In the genomic region with DNA sequence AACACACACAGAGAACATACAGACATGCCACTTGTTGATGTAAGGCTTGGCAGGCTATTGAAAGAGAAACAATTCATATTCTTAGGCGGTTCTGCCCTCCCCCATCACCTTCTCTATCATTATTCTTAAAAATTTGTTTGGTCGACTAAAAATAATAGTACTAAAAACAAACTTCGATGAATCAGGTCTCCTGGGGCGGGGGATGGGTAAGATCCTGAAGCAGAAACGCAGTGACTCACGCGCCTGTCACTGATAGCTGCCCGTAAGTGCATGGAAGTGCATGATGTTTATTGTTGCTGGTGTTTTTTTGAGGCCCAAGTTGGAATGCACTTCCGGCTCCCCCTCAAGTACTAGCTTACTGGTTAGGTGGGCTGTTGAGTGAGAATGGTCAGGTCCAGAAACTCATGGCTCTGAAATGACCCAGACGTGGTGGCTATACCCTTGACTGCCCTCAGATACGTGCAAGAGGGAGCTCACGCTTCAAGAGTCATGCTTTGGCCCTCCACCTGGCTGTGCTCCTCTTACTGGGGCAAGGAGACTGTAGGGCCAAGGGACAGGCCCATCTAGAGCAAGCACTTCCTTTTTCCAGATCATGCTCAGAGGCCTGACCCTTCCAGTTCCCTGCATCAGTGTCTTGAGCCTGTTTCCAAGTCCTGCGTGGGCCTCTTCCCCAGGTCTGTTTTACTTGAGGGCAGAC, we compare ENCODE assay signal across 1 cellular context.
A peak's percentile ranks its signal among the peaks of the same experiment; 100 is the strongest.
TF ChIP-seq lines count a peak whose summit lies in the region.

No MANE protein-coding gene starts in this region.

TF ChIP-seq in K562, 482 proteins besides CTCF, POLR2A, EP300 and RAD21 (continued from another document and continues in another):
- TF ChIP-seq, protein P1, sequence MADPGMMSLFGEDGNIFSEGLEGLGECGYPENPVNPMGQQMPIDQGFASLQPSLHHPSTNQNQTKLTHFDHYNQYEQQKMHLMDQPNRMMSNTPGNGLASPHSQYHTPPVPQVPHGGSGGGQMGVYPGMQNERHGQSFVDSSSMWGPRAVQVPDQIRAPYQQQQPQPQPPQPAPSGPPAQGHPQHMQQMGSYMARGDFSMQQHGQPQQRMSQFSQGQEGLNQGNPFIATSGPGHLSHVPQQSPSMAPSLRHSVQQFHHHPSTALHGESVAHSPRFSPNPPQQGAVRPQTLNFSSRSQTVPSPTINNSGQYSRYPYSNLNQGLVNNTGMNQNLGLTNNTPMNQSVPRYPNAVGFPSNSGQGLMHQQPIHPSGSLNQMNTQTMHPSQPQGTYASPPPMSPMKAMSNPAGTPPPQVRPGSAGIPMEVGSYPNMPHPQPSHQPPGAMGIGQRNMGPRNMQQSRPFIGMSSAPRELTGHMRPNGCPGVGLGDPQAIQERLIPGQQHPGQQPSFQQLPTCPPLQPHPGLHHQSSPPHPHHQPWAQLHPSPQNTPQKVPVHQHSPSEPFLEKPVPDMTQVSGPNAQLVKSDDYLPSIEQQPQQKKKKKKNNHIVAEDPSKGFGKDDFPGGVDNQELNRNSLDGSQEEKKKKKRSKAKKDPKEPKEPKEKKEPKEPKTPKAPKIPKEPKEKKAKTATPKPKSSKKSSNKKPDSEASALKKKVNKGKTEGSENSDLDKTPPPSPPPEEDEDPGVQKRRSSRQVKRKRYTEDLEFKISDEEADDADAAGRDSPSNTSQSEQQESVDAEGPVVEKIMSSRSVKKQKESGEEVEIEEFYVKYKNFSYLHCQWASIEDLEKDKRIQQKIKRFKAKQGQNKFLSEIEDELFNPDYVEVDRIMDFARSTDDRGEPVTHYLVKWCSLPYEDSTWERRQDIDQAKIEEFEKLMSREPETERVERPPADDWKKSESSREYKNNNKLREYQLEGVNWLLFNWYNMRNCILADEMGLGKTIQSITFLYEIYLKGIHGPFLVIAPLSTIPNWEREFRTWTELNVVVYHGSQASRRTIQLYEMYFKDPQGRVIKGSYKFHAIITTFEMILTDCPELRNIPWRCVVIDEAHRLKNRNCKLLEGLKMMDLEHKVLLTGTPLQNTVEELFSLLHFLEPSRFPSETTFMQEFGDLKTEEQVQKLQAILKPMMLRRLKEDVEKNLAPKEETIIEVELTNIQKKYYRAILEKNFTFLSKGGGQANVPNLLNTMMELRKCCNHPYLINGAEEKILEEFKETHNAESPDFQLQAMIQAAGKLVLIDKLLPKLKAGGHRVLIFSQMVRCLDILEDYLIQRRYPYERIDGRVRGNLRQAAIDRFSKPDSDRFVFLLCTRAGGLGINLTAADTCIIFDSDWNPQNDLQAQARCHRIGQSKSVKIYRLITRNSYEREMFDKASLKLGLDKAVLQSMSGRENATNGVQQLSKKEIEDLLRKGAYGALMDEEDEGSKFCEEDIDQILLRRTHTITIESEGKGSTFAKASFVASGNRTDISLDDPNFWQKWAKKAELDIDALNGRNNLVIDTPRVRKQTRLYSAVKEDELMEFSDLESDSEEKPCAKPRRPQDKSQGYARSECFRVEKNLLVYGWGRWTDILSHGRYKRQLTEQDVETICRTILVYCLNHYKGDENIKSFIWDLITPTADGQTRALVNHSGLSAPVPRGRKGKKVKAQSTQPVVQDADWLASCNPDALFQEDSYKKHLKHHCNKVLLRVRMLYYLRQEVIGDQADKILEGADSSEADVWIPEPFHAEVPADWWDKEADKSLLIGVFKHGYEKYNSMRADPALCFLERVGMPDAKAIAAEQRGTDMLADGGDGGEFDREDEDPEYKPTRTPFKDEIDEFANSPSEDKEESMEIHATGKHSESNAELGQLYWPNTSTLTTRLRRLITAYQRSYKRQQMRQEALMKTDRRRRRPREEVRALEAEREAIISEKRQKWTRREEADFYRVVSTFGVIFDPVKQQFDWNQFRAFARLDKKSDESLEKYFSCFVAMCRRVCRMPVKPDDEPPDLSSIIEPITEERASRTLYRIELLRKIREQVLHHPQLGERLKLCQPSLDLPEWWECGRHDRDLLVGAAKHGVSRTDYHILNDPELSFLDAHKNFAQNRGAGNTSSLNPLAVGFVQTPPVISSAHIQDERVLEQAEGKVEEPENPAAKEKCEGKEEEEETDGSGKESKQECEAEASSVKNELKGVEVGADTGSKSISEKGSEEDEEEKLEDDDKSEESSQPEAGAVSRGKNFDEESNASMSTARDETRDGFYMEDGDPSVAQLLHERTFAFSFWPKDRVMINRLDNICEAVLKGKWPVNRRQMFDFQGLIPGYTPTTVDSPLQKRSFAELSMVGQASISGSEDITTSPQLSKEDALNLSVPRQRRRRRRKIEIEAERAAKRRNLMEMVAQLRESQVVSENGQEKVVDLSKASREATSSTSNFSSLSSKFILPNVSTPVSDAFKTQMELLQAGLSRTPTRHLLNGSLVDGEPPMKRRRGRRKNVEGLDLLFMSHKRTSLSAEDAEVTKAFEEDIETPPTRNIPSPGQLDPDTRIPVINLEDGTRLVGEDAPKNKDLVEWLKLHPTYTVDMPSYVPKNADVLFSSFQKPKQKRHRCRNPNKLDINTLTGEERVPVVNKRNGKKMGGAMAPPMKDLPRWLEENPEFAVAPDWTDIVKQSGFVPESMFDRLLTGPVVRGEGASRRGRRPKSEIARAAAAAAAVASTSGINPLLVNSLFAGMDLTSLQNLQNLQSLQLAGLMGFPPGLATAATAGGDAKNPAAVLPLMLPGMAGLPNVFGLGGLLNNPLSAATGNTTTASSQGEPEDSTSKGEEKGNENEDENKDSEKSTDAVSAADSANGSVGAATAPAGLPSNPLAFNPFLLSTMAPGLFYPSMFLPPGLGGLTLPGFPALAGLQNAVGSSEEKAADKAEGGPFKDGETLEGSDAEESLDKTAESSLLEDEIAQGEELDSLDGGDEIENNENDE (IDR thresholded peaks at IDR 0.05; ENCODE audit: low read depth, low read length), result no peak
- TF ChIP-seq RNF2 (IDR thresholded peaks at IDR 0.05) (peak; percentile 78; the same call in 1 of the 2 replicates), ZNF644 (tag; IDR thresholded peaks at IDR 0.05; ENCODE audit: low read depth) (0 out of 2 replicates have a peak, but pooled peaks have one; percentile 47), KDM4B (IDR thresholded peaks at IDR 0.05; ENCODE audit: borderline replicate concordance in 2 of 2, low read depth in 1 of 2) (no peak; a peak in 1 of 4 replicates), BHLHE40 (IDR thresholded peaks at IDR 0.05; ENCODE audit: low read length) (peak; percentile 82), FOXK2 (conservative IDR thresholded peaks at IDR 0.05 in 1 of 2, IDR thresholded peaks at IDR 0.05 in 1 of 2; ENCODE audit: low read depth in 2 of 2) (peak; percentile 77 to 87), GTF2E2 (tag; IDR thresholded peaks at IDR 0.05) (peak; percentile 69; the same call in 1 of the 2 replicates), HDAC3 (IDR thresholded peaks at IDR 0.05; ENCODE audit: borderline replicate concordance, partially characterized antibody) (peak; percentile 43), JUND (IDR thresholded peaks at IDR 0.05; ENCODE audit: borderline replicate concordance, low read depth, low read length) (peak; percentile 97), JUND (tag; IDR thresholded peaks at IDR 0.05; ENCODE audit: borderline replicate concordance, low read depth, low read length) (peak; percentile 94), NRF1 (conservative IDR thresholded peaks at IDR 0.05 in 1 of 2, IDR thresholded peaks at IDR 0.05 in 1 of 2) (peak; percentile 53 to 62), HDAC2 (IDR thresholded peaks at IDR 0.05) (0 out of 2 replicates have a peak, but pooled peaks have one; percentile 46), KLF13 (tag; IDR thresholded peaks at IDR 0.05; ENCODE audit: borderline replicate concordance, low read depth) (0 out of 2 replicates have a peak, but pooled peaks have one; percentile 25), POLR2AphosphoS5 (IDR thresholded peaks at IDR 0.05; ENCODE audit: control insufficient read depth, insufficient read depth, low read depth, low read length) (peak; percentile 30; the same call in 1 of the 2 replicates), DMBX1 (CRISPR knock-in tag; IDR thresholded peaks at IDR 0.05; ENCODE audit: borderline replicate concordance) (peak; percentile 85)
- TF ChIP-seq, protein P2, sequence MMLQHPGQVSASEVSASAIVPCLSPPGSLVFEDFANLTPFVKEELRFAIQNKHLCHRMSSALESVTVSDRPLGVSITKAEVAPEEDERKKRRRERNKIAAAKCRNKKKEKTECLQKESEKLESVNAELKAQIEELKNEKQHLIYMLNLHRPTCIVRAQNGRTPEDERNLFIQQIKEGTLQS (IDR thresholded peaks at IDR 0.05), result peak; percentile 91
- TF ChIP-seq, protein P2 (CRISPR knock-in tag; conservative IDR thresholded peaks at IDR 0.05), result peak; percentile 71
- TF ChIP-seq, protein P3, sequence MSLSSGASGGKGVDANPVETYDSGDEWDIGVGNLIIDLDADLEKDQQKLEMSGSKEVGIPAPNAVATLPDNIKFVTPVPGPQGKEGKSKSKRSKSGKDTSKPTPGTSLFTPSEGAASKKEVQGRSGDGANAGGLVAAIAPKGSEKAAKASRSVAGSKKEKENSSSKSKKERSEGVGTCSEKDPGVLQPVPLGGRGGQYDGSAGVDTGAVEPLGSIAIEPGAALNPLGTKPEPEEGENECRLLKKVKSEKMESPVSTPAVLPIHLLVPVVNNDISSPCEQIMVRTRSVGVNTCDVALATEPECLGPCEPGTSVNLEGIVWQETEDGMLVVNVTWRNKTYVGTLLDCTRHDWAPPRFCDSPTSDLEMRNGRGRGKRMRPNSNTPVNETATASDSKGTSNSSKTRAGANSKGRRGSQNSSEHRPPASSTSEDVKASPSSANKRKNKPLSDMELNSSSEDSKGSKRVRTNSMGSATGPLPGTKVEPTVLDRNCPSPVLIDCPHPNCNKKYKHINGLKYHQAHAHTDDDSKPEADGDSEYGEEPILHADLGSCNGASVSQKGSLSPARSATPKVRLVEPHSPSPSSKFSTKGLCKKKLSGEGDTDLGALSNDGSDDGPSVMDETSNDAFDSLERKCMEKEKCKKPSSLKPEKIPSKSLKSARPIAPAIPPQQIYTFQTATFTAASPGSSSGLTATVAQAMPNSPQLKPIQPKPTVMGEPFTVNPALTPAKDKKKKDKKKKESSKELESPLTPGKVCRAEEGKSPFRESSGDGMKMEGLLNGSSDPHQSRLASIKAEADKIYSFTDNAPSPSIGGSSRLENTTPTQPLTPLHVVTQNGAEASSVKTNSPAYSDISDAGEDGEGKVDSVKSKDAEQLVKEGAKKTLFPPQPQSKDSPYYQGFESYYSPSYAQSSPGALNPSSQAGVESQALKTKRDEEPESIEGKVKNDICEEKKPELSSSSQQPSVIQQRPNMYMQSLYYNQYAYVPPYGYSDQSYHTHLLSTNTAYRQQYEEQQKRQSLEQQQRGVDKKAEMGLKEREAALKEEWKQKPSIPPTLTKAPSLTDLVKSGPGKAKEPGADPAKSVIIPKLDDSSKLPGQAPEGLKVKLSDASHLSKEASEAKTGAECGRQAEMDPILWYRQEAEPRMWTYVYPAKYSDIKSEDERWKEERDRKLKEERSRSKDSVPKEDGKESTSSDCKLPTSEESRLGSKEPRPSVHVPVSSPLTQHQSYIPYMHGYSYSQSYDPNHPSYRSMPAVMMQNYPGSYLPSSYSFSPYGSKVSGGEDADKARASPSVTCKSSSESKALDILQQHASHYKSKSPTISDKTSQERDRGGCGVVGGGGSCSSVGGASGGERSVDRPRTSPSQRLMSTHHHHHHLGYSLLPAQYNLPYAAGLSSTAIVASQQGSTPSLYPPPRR (CRISPR knock-in tag; IDR thresholded peaks at IDR 0.05; ENCODE audit: borderline replicate concordance), result no peak
- TF ChIP-seq, protein P4, sequence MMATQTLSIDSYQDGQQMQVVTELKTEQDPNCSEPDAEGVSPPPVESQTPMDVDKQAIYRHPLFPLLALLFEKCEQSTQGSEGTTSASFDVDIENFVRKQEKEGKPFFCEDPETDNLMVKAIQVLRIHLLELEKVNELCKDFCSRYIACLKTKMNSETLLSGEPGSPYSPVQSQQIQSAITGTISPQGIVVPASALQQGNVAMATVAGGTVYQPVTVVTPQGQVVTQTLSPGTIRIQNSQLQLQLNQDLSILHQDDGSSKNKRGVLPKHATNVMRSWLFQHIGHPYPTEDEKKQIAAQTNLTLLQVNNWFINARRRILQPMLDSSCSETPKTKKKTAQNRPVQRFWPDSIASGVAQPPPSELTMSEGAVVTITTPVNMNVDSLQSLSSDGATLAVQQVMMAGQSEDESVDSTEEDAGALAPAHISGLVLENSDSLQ (IDR thresholded peaks at IDR 0.05), result peak; percentile 80
- TF ChIP-seq, protein P5, sequence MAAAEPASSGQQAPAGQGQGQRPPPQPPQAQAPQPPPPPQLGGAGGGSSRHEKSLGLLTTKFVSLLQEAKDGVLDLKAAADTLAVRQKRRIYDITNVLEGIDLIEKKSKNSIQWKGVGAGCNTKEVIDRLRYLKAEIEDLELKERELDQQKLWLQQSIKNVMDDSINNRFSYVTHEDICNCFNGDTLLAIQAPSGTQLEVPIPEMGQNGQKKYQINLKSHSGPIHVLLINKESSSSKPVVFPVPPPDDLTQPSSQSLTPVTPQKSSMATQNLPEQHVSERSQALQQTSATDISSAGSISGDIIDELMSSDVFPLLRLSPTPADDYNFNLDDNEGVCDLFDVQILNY (CRISPR knock-in tag; IDR thresholded peaks at IDR 0.05), result 0 out of 2 replicates have a peak, but pooled peaks have one; percentile 51
- TF ChIP-seq, protein P6, sequence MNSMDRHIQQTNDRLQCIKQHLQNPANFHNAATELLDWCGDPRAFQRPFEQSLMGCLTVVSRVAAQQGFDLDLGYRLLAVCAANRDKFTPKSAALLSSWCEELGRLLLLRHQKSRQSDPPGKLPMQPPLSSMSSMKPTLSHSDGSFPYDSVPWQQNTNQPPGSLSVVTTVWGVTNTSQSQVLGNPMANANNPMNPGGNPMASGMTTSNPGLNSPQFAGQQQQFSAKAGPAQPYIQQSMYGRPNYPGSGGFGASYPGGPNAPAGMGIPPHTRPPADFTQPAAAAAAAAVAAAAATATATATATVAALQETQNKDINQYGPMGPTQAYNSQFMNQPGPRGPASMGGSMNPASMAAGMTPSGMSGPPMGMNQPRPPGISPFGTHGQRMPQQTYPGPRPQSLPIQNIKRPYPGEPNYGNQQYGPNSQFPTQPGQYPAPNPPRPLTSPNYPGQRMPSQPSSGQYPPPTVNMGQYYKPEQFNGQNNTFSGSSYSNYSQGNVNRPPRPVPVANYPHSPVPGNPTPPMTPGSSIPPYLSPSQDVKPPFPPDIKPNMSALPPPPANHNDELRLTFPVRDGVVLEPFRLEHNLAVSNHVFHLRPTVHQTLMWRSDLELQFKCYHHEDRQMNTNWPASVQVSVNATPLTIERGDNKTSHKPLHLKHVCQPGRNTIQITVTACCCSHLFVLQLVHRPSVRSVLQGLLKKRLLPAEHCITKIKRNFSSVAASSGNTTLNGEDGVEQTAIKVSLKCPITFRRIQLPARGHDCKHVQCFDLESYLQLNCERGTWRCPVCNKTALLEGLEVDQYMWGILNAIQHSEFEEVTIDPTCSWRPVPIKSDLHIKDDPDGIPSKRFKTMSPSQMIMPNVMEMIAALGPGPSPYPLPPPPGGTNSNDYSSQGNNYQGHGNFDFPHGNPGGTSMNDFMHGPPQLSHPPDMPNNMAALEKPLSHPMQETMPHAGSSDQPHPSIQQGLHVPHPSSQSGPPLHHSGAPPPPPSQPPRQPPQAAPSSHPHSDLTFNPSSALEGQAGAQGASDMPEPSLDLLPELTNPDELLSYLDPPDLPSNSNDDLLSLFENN (IDR thresholded peaks at IDR 0.05; ENCODE audit: low read depth in 2 of 2, low read length in 2 of 2), result peak in 1 of 2 experiments; percentile 40; a peak in 1 of 4 replicates
- TF ChIP-seq, protein P7, sequence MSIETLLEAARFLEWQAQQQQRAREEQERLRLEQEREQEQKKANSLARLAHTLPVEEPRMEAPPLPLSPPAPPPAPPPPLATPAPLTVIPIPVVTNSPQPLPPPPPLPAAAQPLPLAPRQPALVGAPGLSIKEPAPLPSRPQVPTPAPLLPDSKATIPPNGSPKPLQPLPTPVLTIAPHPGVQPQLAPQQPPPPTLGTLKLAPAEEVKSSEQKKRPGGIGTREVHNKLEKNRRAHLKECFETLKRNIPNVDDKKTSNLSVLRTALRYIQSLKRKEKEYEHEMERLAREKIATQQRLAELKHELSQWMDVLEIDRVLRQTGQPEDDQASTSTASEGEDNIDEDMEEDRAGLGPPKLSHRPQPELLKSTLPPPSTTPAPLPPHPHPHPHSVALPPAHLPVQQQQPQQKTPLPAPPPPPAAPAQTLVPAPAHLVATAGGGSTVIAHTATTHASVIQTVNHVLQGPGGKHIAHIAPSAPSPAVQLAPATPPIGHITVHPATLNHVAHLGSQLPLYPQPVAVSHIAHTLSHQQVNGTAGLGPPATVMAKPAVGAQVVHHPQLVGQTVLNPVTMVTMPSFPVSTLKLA (conservative IDR thresholded peaks at IDR 0.05), result peak; percentile 40 to 80; a peak in 2 of 4 replicates
